ENCODE assay signal across 1 cellular context in the genomic region with DNA sequence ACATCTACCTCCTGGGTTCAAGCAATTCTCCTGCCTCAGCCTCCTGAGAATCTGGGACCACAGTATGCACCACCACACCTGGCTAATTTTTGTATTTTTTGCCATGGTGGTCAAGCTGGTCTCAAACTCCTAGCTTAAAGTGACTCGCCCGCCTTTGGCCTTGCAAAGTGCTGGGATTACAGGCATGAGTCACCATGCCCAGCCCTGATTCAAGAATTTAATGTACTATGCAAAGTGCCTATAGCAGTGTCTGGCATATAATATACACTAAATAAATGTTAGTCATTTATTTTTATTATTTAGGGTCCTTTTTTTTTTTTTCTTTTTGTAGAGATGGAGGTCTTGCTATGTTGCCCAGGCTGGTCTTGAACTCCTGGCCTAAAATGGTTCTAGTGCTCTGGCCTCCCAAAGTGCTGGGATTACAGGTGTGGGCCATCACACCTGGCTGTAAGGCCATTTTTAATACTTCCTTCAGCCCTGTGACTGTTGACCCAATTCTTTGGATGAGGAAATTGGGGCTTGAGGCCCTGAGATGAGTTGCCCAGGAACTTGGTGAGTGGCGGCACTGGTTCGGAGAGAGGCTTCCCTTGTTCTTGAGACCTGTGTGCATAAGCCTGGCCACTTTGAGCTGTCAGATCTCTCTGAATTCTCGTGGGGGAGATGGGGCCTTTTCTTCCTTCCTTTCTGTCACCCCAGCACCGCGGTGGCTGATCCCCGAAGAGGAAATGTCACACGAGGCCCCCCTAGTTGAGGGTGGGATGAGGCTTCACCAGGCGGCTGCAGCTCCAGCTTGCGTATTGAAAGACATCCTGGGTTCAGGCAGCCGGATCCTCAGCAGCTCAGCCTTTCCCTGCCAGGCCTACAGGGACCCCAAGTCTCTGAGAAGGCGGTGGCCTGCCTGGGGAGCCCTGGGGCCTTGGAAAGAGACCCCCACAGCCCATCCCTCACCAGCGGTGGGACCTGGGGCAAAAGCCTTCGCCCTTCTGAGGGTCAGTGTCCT.
TF ChIP-seq lines count a peak whose summit lies in the region.

No MANE protein-coding gene starts in this region.

TF ChIP-seq in IMR-90, 13 proteins besides CTCF, POLR2A, EP300 and RAD21:
- TF ChIP-seq NFE2L2 (IDR thresholded peaks at IDR 0.05; ENCODE audit: low read depth, low read length) (no peak), SMC3 (IDR thresholded peaks at IDR 0.05; ENCODE audit: low read depth, low read length) (no peak), RFX5 (IDR thresholded peaks at IDR 0.05; ENCODE audit: low read depth, low read length) (no peak), BHLHE40 (IDR thresholded peaks at IDR 0.05; ENCODE audit: low read depth, low read length) (no peak), RCOR1 (IDR thresholded peaks at IDR 0.05; ENCODE audit: insufficient replicate concordance, low read length) (no peak), MAFK (IDR thresholded peaks at IDR 0.05; ENCODE audit: low read depth, low read length) (no peak), MAZ (IDR thresholded peaks at IDR 0.05; ENCODE audit: borderline replicate concordance, low read depth, low read length) (no peak), MXI1 (IDR thresholded peaks at IDR 0.05; ENCODE audit: borderline replicate concordance, low read depth, low read length) (no peak), CHD1 (IDR thresholded peaks at IDR 0.05; ENCODE audit: low read depth, low read length) (no peak), USF2 (IDR thresholded peaks at IDR 0.05; ENCODE audit: low read depth, low read length) (no peak), FOS (IDR thresholded peaks at IDR 0.05; ENCODE audit: low read depth, low read length) (no peak), CEBPB (IDR thresholded peaks at IDR 0.05; ENCODE audit: low read depth, low read length) (no peak)
- TF ChIP-seq, protein P1, sequence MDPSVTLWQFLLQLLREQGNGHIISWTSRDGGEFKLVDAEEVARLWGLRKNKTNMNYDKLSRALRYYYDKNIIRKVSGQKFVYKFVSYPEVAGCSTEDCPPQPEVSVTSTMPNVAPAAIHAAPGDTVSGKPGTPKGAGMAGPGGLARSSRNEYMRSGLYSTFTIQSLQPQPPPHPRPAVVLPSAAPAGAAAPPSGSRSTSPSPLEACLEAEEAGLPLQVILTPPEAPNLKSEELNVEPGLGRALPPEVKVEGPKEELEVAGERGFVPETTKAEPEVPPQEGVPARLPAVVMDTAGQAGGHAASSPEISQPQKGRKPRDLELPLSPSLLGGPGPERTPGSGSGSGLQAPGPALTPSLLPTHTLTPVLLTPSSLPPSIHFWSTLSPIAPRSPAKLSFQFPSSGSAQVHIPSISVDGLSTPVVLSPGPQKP (IDR thresholded peaks at IDR 0.05; ENCODE audit: borderline replicate concordance, low read depth, low read length): no peak
